In genomic region chr3:52122491-52122890, GRCh38 we compare ENCODE assay signal across 12 cellular contexts. TPM values are rescaled to one million over a fixed set of nuclear protein-coding genes. Genes with fewer than 3 reads are reported as not detected.
A peak's percentile ranks its signal among the peaks of the same experiment; 100 is the strongest.
DNase-seq lines count a peak whose midpoint lies in the region; ATAC-seq and TF ChIP-seq lines count a peak whose summit lies in the region.
"Had no signal": no experiment of that assay in that cellular context is flagged by ENCODE, and none has a peak within 500 bp of the region (broad histone marks: within the 10 kb centered on the region; RNA-seq: fewer than 3 reads in every experiment).

No MANE protein-coding gene starts in this region.

- H3K4me3 ChIP-seq in mesenchymal stem cell (ENCODE audit: insufficient read depth in 1 of 2, low read depth in 1 of 2, low read length in 2 of 2) (no peak overlapping the region), transverse colon (no peak overlapping the region)
- H3K4me3 ChIP-seq: A549, neural progenitor cell, SJCRH30 had no signal

- POLR2A ChIA-PET in activated CD8-positive, alpha-beta T cell treated with anti-CD3 and anti-CD28 coated beads, Interleukin-2, amount 10 ng/mL, durations not matched to agents 7 days and 5 days (lab: Charles Lee) = no interaction called here
- POLR2A ChIA-PET in activated CD8-positive, alpha-beta T cell treated with anti-CD3 and anti-CD28 coated beads for 36 hours (lab: Charles Lee) = interaction anchor here (0.6 kb wide), 1 partner anchor 243 kb away, joined by 4 read pairs; no protein-coding TSS in a partner anchor

- no peak overlapping the region for H4K8ac ChIP-seq in mesenchymal stem cell (ENCODE audit: low read length)

- H3K14ac ChIP-seq in mesenchymal stem cell (ENCODE audit: low read length in 2 of 2) = no peak overlapping the region

- H3K23ac ChIP-seq in mesenchymal stem cell (ENCODE audit: low read length in 2 of 2) = no peak overlapping the region

- H3K27ac ChIP-seq in mesenchymal stem cell (ENCODE audit: low read length, poor library complexity, severe bottlenecking) (no peak overlapping the region), transverse colon (peak overlapping the region in 3 of 4 donors; percentile 20 to 49 (median 46))
- H3K27ac ChIP-seq: A549, neural progenitor cell, SJCRH30 had no signal

- no peak overlapping the region for H3K4me2 ChIP-seq in mesenchymal stem cell (ENCODE audit: low read length, poor library complexity, severe bottlenecking)
- H3K4me2 ChIP-seq: A549, neural progenitor cell had no signal

- TF ChIP-seq CTCF in activated CD8-positive, alpha-beta T cell treated with anti-CD3 and anti-CD28 coated beads for 36 hours (IDR thresholded peaks at IDR 0.05) = no peak
- TF ChIP-seq CTCF in chondrocyte (IDR thresholded peaks at IDR 0.05) (no peak), transverse colon (IDR thresholded peaks at IDR 0.05) (no peak)

- H3K4me1 ChIP-seq in mesenchymal stem cell (ENCODE audit: control insufficient read depth, insufficient read depth, low read depth, low read length) (peaks cover 15% of the 10 kb centered on the region), transverse colon (peaks cover 0 to 8% (median 1%) of the 10 kb centered on the region in 4 donors)
- H3K4me1 ChIP-seq: neural progenitor cell, SJCRH30 had no signal

- no peak for TF ChIP-seq POLR2A in transverse colon (IDR thresholded peaks at IDR 0.05)

- no peak for ATAC-seq in activated CD8-positive, alpha-beta T cell treated with anti-CD3 and anti-CD28 coated beads, Interleukin-2, amount 10 ng/mL, durations not matched to agents 7 days and 5 days
- no peak for ATAC-seq in activated CD8-positive, alpha-beta T cell treated with anti-CD3 and anti-CD28 coated beads for 36 hours

- H3K18ac ChIP-seq in mesenchymal stem cell (ENCODE audit: low read depth in 1 of 2, low read length in 2 of 2) = no peak overlapping the region

- CTCF ChIA-PET in activated CD8-positive, alpha-beta T cell treated with anti-CD3 and anti-CD28 coated beads, Interleukin-2, amount 10 ng/mL, durations not matched to agents 7 days and 5 days (lab: Charles Lee) = interaction anchor here (0.9 to 5.5 kb wide), 20 partner anchors 9 to 181 kb away, joined by 3 to 115 read pairs (median 4); partner anchors contain the start of genes DUSP7, RPL29 and RRP9
- CTCF ChIA-PET in activated CD8-positive, alpha-beta T cell treated with anti-CD3 and anti-CD28 coated beads for 36 hours (lab: Charles Lee) = interaction anchor here (1.1 to 8.0 kb wide), 21 partner anchors 9 to 128 kb away, joined by 3 to 92 read pairs (median 5); partner anchors contain the start of gene DUSP7

- H2AK5ac ChIP-seq in mesenchymal stem cell (ENCODE audit: low read length, severe bottlenecking) = peak overlapping the region; percentile 13

- H3K9me3 ChIP-seq in mesenchymal stem cell (ENCODE audit: control insufficient read depth, low read length) (no peaks in the 10 kb centered on the region), transverse colon (no peaks in the 10 kb centered on the region)
- H3K9me3 ChIP-seq: A549, SJCRH30 had no signal

- no peak overlapping the region for H4K91ac ChIP-seq in mesenchymal stem cell (ENCODE audit: low read length)

- no peaks in the 10 kb centered on the region for H3K9me3 Mint-ChIP-seq in activated CD8-positive, alpha-beta T cell treated with anti-CD3 and anti-CD28 coated beads, Interleukin-2, amount 10 ng/mL, durations not matched to agents 7 days and 5 days (ENCODE audit: insufficient read depth)
- no peaks in the 10 kb centered on the region for H3K9me3 Mint-ChIP-seq in activated CD8-positive, alpha-beta T cell treated with anti-CD3 and anti-CD28 coated beads for 36 hours
- no peaks in the 10 kb centered on the region for H3K9me3 Mint-ChIP-seq in chondrocyte (ENCODE audit: low read depth)
- H3K9me3 Mint-ChIP-seq: CD8-positive, alpha-beta T cell; neural progenitor cell had no signal

- TF ChIP-seq EP300 in transverse colon (IDR thresholded peaks at IDR 0.05; ENCODE audit: low read depth) = no peak

- in situ Hi-C loops in transverse colon (cut with MboI; ENCODE audit: low pct_ligation_motif_present in 1 of 4, low pct_unique_long_range_greater_than_20kb in 1 of 4, low sequenced_read_pairs in 3 of 4) = no loop called here

- H3K36me3 ChIP-seq in mesenchymal stem cell (ENCODE audit: control insufficient read depth in 1 of 2, insufficient read depth in 2 of 2, low read depth in 1 of 2, low read length in 2 of 2) = peaks cover 0 to 11% of the 10 kb centered on the region in 2 experiments
- H3K36me3 ChIP-seq in transverse colon = no peaks in the 10 kb centered on the region
- H3K36me3 ChIP-seq: neural progenitor cell had no signal

- no peak overlapping the region for H2BK15ac ChIP-seq in mesenchymal stem cell (ENCODE audit: low read depth, poor library complexity, severe bottlenecking)

- intact Hi-C loops in activated CD8-positive, alpha-beta T cell treated with anti-CD3 and anti-CD28 coated beads for 36 hours (cut with micrococcal nuclease) = loop anchor here (2.0 kb wide), 1 partner anchor 122 kb away; no protein-coding TSS in a partner anchor
- intact Hi-C loops in transverse colon (cut with DNase I; ENCODE audit: low total_unique reads) = loop anchor here (2.0 to 5.0 kb wide), 2 partner anchors 70 to 122 kb away; no protein-coding TSS in a partner anchor

- peaks cover 11% of the 10 kb centered on the region for H3K79me1 ChIP-seq in mesenchymal stem cell (replicated peaks; ENCODE audit: low read length, poor library complexity, severe bottlenecking)

- H3K9ac ChIP-seq in mesenchymal stem cell (ENCODE audit: low read length) = no peak overlapping the region
- H3K9ac ChIP-seq: neural progenitor cell had no signal

- no peak overlapping the region for H2AFZ ChIP-seq in mesenchymal stem cell (ENCODE audit: low read depth, low read length)
- H2AFZ ChIP-seq: neural progenitor cell had no signal

- no peak overlapping the region for H3K4me3 Mint-ChIP-seq in activated CD8-positive, alpha-beta T cell treated with anti-CD3 and anti-CD28 coated beads, Interleukin-2, amount 10 ng/mL, durations not matched to agents 7 days and 5 days
- H3K4me3 Mint-ChIP-seq in activated CD8-positive, alpha-beta T cell treated with anti-CD3 and anti-CD28 coated beads for 36 hours = no peak overlapping the region
- no peak overlapping the region for H3K4me3 Mint-ChIP-seq in chondrocyte (ENCODE audit: unreplicated experiment)
- H3K4me3 Mint-ChIP-seq: CD8-positive, alpha-beta T cell; neural progenitor cell had no signal

- H2BK12ac ChIP-seq in mesenchymal stem cell (ENCODE audit: low read length in 2 of 2) = no peak overlapping the region

- H3K4me1 Mint-ChIP-seq in activated CD8-positive, alpha-beta T cell treated with anti-CD3 and anti-CD28 coated beads, Interleukin-2, amount 10 ng/mL, durations not matched to agents 7 days and 5 days (ENCODE audit: low read depth) = peaks cover 32% of the 10 kb centered on the region
- H3K4me1 Mint-ChIP-seq in activated CD8-positive, alpha-beta T cell treated with anti-CD3 and anti-CD28 coated beads for 36 hours (ENCODE audit: low read depth) = peaks cover 3% of the 10 kb centered on the region
- peaks cover 3% of the 10 kb centered on the region for H3K4me1 Mint-ChIP-seq in chondrocyte (ENCODE audit: low read depth)

- H3K27ac Mint-ChIP-seq in activated CD8-positive, alpha-beta T cell treated with anti-CD3 and anti-CD28 coated beads, Interleukin-2, amount 10 ng/mL, durations not matched to agents 7 days and 5 days = peak overlapping the region; percentile 81
- no peak overlapping the region for H3K27ac Mint-ChIP-seq in activated CD8-positive, alpha-beta T cell treated with anti-CD3 and anti-CD28 coated beads for 36 hours
- H3K27ac Mint-ChIP-seq in chondrocyte (ENCODE audit: unreplicated experiment) = no peak overlapping the region
- H3K27ac Mint-ChIP-seq: CD8-positive, alpha-beta T cell; neural progenitor cell had no signal

- H2BK5ac ChIP-seq in mesenchymal stem cell (ENCODE audit: low read depth, low read length, poor library complexity, severe bottlenecking) = no peak overlapping the region

- no peak for DNase-seq in activated CD8-positive, alpha-beta T cell treated with anti-CD3 and anti-CD28 coated beads, Interleukin-2, amount 10 ng/mL, durations not matched to agents 7 days and 5 days
- no peak for DNase-seq in activated CD8-positive, alpha-beta T cell treated with anti-CD3 and anti-CD28 coated beads for 36 hours
- DNase-seq in chondrocyte (ENCODE audit: low spot score) = peak; percentile 84
- no peak for DNase-seq in mesenchymal stem cell
- no peak for DNase-seq in transverse colon
- DNase-seq in DMS 273 (lab: John Stamatoyannopoulos, UW; ENCODE audit: unreplicated experiment) = no peak
- DNase-seq in NCI-H774 (lab: John Stamatoyannopoulos, UW) = no peak
- DNase-seq in HuH-7 (ENCODE audit: low spot score) = no peak

- no peak overlapping the region for H2BK120ac ChIP-seq in mesenchymal stem cell (ENCODE audit: low read depth, low read length)

- H3K27me3 ChIP-seq in mesenchymal stem cell (ENCODE audit: control insufficient read depth in 1 of 2, insufficient read depth in 1 of 2, low read length in 2 of 2) (no peaks in the 10 kb centered on the region), transverse colon (no peaks in the 10 kb centered on the region)
- H3K27me3 ChIP-seq: neural progenitor cell, SJCRH30 had no signal

- WGBS in mesenchymal stem cell = 91% methylated on average over 6 of the region's 7 CpGs
- WGBS in transverse colon (ENCODE audit: low coverage in 1 of 2), 2 donors = 83 to 94% methylated on average over 1 to 7 of the region's 7 CpGs

- no peak overlapping the region for H3K4ac ChIP-seq in mesenchymal stem cell (ENCODE audit: low read depth in 1 of 2, low read length in 2 of 2)

- H3K36me3 Mint-ChIP-seq in activated CD8-positive, alpha-beta T cell treated with anti-CD3 and anti-CD28 coated beads, Interleukin-2, amount 10 ng/mL, durations not matched to agents 7 days and 5 days (ENCODE audit: low read depth) = peaks cover 45% of the 10 kb centered on the region
- peaks cover 16% of the 10 kb centered on the region for H3K36me3 Mint-ChIP-seq in activated CD8-positive, alpha-beta T cell treated with anti-CD3 and anti-CD28 coated beads for 36 hours (ENCODE audit: low read depth)
- H3K36me3 Mint-ChIP-seq in chondrocyte (ENCODE audit: low read depth) = peaks cover 3% of the 10 kb centered on the region
- H3K36me3 Mint-ChIP-seq: CD8-positive, alpha-beta T cell had no signal

- H3K27me3 Mint-ChIP-seq in activated CD8-positive, alpha-beta T cell treated with anti-CD3 and anti-CD28 coated beads, Interleukin-2, amount 10 ng/mL, durations not matched to agents 7 days and 5 days (ENCODE audit: low read depth) = no peaks in the 10 kb centered on the region
- H3K27me3 Mint-ChIP-seq in activated CD8-positive, alpha-beta T cell treated with anti-CD3 and anti-CD28 coated beads for 36 hours = no peaks in the 10 kb centered on the region
- H3K27me3 Mint-ChIP-seq in chondrocyte (ENCODE audit: low read depth) = no peaks in the 10 kb centered on the region

RNA-seq across cellular contexts. Expression of gene POC1A, which starts 31.7 kb away (rescaled TPM):
- 10 to 100 TPM; 31.7 to 32.3 TPM for total RNA-seq in activated CD8-positive, alpha-beta T cell treated with anti-CD3 and anti-CD28 coated beads, Interleukin-2, amount 10 ng/mL, durations not matched to agents 7 days and 5 days
- total RNA-seq in activated CD8-positive, alpha-beta T cell treated with anti-CD3 and anti-CD28 coated beads for 36 hours = 10 to 100 TPM; 21.2 to 23.5 TPM
- total RNA-seq in chondrocyte (5.3 to 5.7 TPM (median 5.5 TPM) in 3 replicates), transverse colon (1 to 10 TPM in 2 of 4 donors, under 1 TPM in 1, not detected in 1; 0.80 to 3.1 (median 2.2) TPM)
- 2.7 TPM for polyA plus RNA-seq in mesenchymal stem cell (2013, experiment 1 of 2)
- 2.4 TPM for polyA plus RNA-seq in mesenchymal stem cell (2013, experiment 2 of 2)
